18 cellular contexts compared by ENCODE assay signal in the genomic region with DNA sequence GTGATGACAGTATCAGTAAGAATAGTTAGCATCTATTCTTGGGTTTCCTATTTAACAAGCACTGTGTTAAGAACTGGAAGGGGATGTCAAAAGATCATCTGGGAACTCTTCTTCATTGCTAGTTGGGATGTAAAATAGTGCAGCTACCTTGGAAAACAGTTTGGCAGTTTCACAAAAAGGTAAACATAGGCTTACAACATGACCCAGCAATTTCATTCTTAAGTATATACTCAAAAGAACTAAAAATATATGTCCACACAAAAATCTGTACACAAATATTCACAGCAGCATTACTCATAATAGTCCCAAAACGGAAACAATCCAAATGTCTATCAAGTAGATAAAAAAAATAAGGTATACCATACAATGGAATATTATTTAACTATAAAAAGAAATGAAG. TPM values are rescaled to one million over a fixed set of nuclear protein-coding genes. Genes with fewer than 3 reads are reported as not detected.
DNase-seq lines count a peak whose midpoint lies in the region; ATAC-seq and TF ChIP-seq lines count a peak whose summit lies in the region.
"Had no signal": no experiment of that assay in that cellular context is flagged by ENCODE, and none has a peak within 500 bp of the region (broad histone marks: within the 10 kb centered on the region; RNA-seq: fewer than 3 reads in every experiment).

No MANE protein-coding gene starts in this region.

- WGBS in liver, result 52% methylated on average over 1 of the region's 1 CpG

- H3K4me2 ChIP-seq in SU-DHL-6 (ENCODE audit: low read depth, low read length, poor library complexity, severe bottlenecking), result no peak overlapping the region

- H3K9me3 ChIP-seq in SU-DHL-6 (ENCODE audit: insufficient read depth, low read length), result no peaks in the 10 kb centered on the region
- H3K9me3 ChIP-seq in liver (ENCODE audit: control insufficient read depth in 4 of 4, low read length in 3 of 4), result no peaks in the 10 kb centered on the region
- H3K9me3 ChIP-seq: BE2C had no signal

- DNase-seq in HCEC 1CT, result peak; percentile 47
- DNase-seq in SK-N-DZ (ENCODE audit: low spot score), result no peak
- DNase-seq in epidermal melanocyte (ENCODE audit: insufficient read length, low spot score), result no peak
- DNase-seq: BE2C; CD8-positive, alpha-beta T cell; COR-L47; DMS153; DMS79 treated with DMSO at 0.1 percent for 48 hours; EL; GDM1; KBM-7 had no signal

- H3K9ac ChIP-seq in SU-DHL-6 (ENCODE audit: low read length) (no peak overlapping the region), liver (ENCODE audit: low read depth in 1 of 2, low read length in 2 of 2) (no peak overlapping the region)

- H3K9me2 ChIP-seq in SU-DHL-6 (replicated peaks; ENCODE audit: insufficient read depth, low read length), result no peaks in the 10 kb centered on the region

- H3K27ac ChIP-seq in SU-DHL-6 (ENCODE audit: low read depth, low read length), result peak overlapping the region; percentile 8; the same call in 1 of the 2 replicates
- H3K27ac ChIP-seq in liver (ENCODE audit: low read depth in 1 of 2, low read length in 2 of 2), result no peak overlapping the region
- H3K27ac ChIP-seq: C4-2B, HL-60 had no signal

- H3K4me3 ChIP-seq in SU-DHL-6 (ENCODE audit: insufficient read depth, low read length, poor library complexity, severe bottlenecking), result no peak overlapping the region
- H3K4me3 ChIP-seq in liver (ENCODE audit: low read depth in 1 of 3, low read length in 3 of 3), result no peak overlapping the region

- H3K79me2 ChIP-seq in SU-DHL-6 (ENCODE audit: insufficient read depth, low read length), result peaks cover 94% of the 10 kb centered on the region

- H3K4me1 ChIP-seq in liver (ENCODE audit: control insufficient read depth in 4 of 4, insufficient read depth in 4 of 4, low read length in 3 of 4), result peaks cover 1 to 17% (median 11%) of the 10 kb centered on the region in 4 donors
- H3K4me1 ChIP-seq: BE2C had no signal

- no peak for TF ChIP-seq CTCF in SU-DHL-6 (IDR thresholded peaks at IDR 0.05; ENCODE audit: insufficient read depth, low read length, poor library complexity, severe bottlenecking)
- TF ChIP-seq CTCF in liver (IDR thresholded peaks at IDR 0.05; ENCODE audit: low read depth, low read length, missing input control), result no peak

- H3F3A ChIP-seq in SU-DHL-6 (ENCODE audit: insufficient read depth), result peaks cover 10% of the 10 kb centered on the region

- no peaks in the 10 kb centered on the region for H3K36me3 ChIP-seq in SU-DHL-6 (ENCODE audit: low read length)
- no peaks in the 10 kb centered on the region for H3K36me3 ChIP-seq in liver (ENCODE audit: control insufficient read depth in 4 of 4, insufficient read depth in 3 of 4, low read depth in 1 of 4, low read length in 3 of 4)
- H3K36me3 ChIP-seq: BE2C had no signal

- ATAC-seq in HG03460 (IDR thresholded peaks at IDR 0.05; ENCODE audit: unreplicated experiment) (no peak), GM18498 (IDR thresholded peaks at IDR 0.05; ENCODE audit: unreplicated experiment) (no peak)
- ATAC-seq: CD8-positive, alpha-beta T cell; HCT116 had no signal

- peak in 1 of 2 donors; percentile 4 for TF ChIP-seq RAD21 in liver (IDR thresholded peaks at IDR 0.05)

- H3K27me3 ChIP-seq in SU-DHL-6 (ENCODE audit: low read length), result no peaks in the 10 kb centered on the region
- H3K27me3 ChIP-seq in liver (ENCODE audit: control insufficient read depth in 4 of 4, insufficient read depth in 4 of 4, low read length in 3 of 4), result no peaks in the 10 kb centered on the region
- H3K27me3 ChIP-seq: BE2C had no signal

- H4K20me1 ChIP-seq in SU-DHL-6 (ENCODE audit: low read depth, low read length), result peaks cover 21% of the 10 kb centered on the region

- no peak overlapping the region for H2AFZ ChIP-seq in SU-DHL-6 (ENCODE audit: low read depth, low read length, severe bottlenecking)

TF ChIP-seq in liver, 16 proteins besides CTCF, POLR2A, EP300 and RAD21:
- TF ChIP-seq FOXA2 (IDR thresholded peaks at IDR 0.05) (peak; percentile 39), GABPA (IDR thresholded peaks at IDR 0.05 in 1 of 2, conservative IDR thresholded peaks at IDR 0.05 in 1 of 2) (no peak), NR2F2 (IDR thresholded peaks at IDR 0.05) (no peak)

RNA-seq across cellular contexts. Expression of a gene that starts 45.7 kb away (rescaled TPM):
- 10 to 100 TPM in 1 of 2 donors, 1 to 10 TPM in 1; 7.9 to 11.6 TPM for total RNA-seq in liver
- polyA plus RNA-seq in liver, result 10 to 100 TPM in 1 of 2 donors, 1 to 10 TPM in 1; 9.9 to 10.4 TPM
- polyA plus RNA-seq in SK-N-DZ (2014; cell fraction: cytosol; rRNA removed), result 8.2 and 10.8 TPM in 2 replicates
- polyA plus RNA-seq in SK-N-DZ (2014; cell fraction: nucleus; rRNA removed), result 3.0 and 6.4 TPM in 2 replicates
